ENCODE assay signal across 9 cellular contexts in genomic region chr22:46735747-46736608, GRCh38. TPM values are rescaled to one million over a fixed set of nuclear protein-coding genes. Genes with fewer than 3 reads are reported as not detected.
DNase-seq lines count a peak whose midpoint lies in the region; ATAC-seq, FAIRE-seq and TF ChIP-seq lines count a peak whose summit lies in the region.
"Had no signal": no experiment of that assay in that cellular context is flagged by ENCODE, and none has a peak within 500 bp of the region (broad histone marks: within the 10 kb centered on the region; RNA-seq: fewer than 3 reads in every experiment).

No MANE protein-coding gene starts in this region.

- WGBS in A549 (ENCODE audit: missing lambda C conversion rate), result 90% methylated on average over 8 of the region's 13 CpGs

- peak overlapping the region; percentile 81; the same call in 2 of the 3 replicates for H3K4me2 ChIP-seq in A549

- H3K4me1 ChIP-seq in A549, result peaks cover 21% of the 10 kb centered on the region
- peaks cover 35% of the 10 kb centered on the region for H3K4me1 ChIP-seq in HEK293 (ENCODE audit: control insufficient read depth, insufficient read depth, low read length)
- peaks cover 47% of the 10 kb centered on the region for H3K4me1 ChIP-seq in colonic mucosa

- TF ChIP-seq POLR2A in A549 (IDR thresholded peaks at IDR 0.05; ENCODE audit: low read length), result no peak

- ATAC-seq in A549 (no peak), naive B cell (ENCODE audit: low read depth in 2 of 2) (no peak), GM21447 (IDR thresholded peaks at IDR 0.05; ENCODE audit: unreplicated experiment) (no peak)

- TF ChIP-seq CTCF in A549 (IDR thresholded peaks at IDR 0.05) (no peak), HEK293 (tag by site-specific recombination; IDR thresholded peaks at IDR 0.05) (no peak), colonic mucosa (IDR thresholded peaks at IDR 0.05) (no peak)

- FAIRE-seq in A549 (lab: Jason Lieb, UNC), result no peak
- FAIRE-seq: G401.6 had no signal

- no peaks in the 10 kb centered on the region for H3K27me3 ChIP-seq in colonic mucosa

- H3K36me3 Mint-ChIP-seq in naive B cell, result peaks cover 0 to 7% of the 10 kb centered on the region in 2 donors

- H3K36me3 ChIP-seq in HEK293 (ENCODE audit: control insufficient read depth in 2 of 2, insufficient read depth in 1 of 2, low read length in 2 of 2) (peaks cover 0 to 12% of the 10 kb centered on the region in 2 experiments; a peak in 2 of 3 replicates), colonic mucosa (no peaks in the 10 kb centered on the region)

- H3K27ac ChIP-seq in A549, result no peak overlapping the region
- H3K27ac ChIP-seq in HEK293 (ENCODE audit: extremely low read depth, low read depth, low read length), result 0 out of 2 replicates have a peak overlapping the region, but pooled peaks have one; percentile 34
- H3K27ac ChIP-seq in colonic mucosa, result peak overlapping the region; percentile 51

- H3K9ac ChIP-seq in colonic mucosa (ENCODE audit: low read depth in 2 of 2, low read length in 2 of 2), result peak overlapping the region; percentile 60 to 87

- H3K4me3 Mint-ChIP-seq in naive B cell, result peak overlapping the region; percentile 82 to 100 (median 96)

- H3K9me3 Mint-ChIP-seq in naive B cell, result no peaks in the 10 kb centered on the region

- no peaks in the 10 kb centered on the region for H3K27me3 Mint-ChIP-seq in naive B cell

- peak overlapping the region in 5 of 6 donors; percentile 92 to 98 (median 97) for H3K27ac Mint-ChIP-seq in naive B cell

- DNase-seq in A549 (ENCODE audit: low read depth in 1 of 2, low spot score in 1 of 2), result no peak
- no peak for DNase-seq in colonic mucosa
- DNase-seq in naive B cell, result no peak
- DNase-seq in amygdala (lab: John Stamatoyannopoulos, UW), result no peak
- DNase-seq in NK-92 treated with Interleukin-12 subunit alpha and Interleukin-12 subunit beta, amount 100 ng/mL, for 24 hours (lab: John Stamatoyannopoulos, UW), result no peak
- DNase-seq in SIG-M5 (lab: John Stamatoyannopoulos, UW), result no peak

- CTCF ChIA-PET in A549 (lab: Yijun Ruan, JAX) (interaction anchor here (0.8 to 2.0 kb wide), 5 partner anchors 11 to 730 kb away, joined by 3 to 10 read pairs (median 3); partner anchors contain the start of gene TBC1D22A), HEK293 (lab: Yijun Ruan, JAX) (interaction anchor here (0.6 to 0.9 kb wide), 4 partner anchors 38 to 173 kb away, joined by 3 to 4 read pairs (median 3); no protein-coding TSS in a partner anchor)

- H3K4me3 ChIP-seq in A549, result no peak overlapping the region
- no peak overlapping the region for H3K4me3 ChIP-seq in HEK293 (ENCODE audit: low read depth, low read length)
- peak overlapping the region; percentile 84 for H3K4me3 ChIP-seq in colonic mucosa

- no peak for TF ChIP-seq EP300 in A549 (IDR thresholded peaks at IDR 0.05)

- no peak for TF ChIP-seq RAD21 in A549 (conservative IDR thresholded peaks at IDR 0.05 in 1 of 2, IDR thresholded peaks at IDR 0.05 in 1 of 2)

- peaks cover 39 to 47% (median 43%) of the 10 kb centered on the region in 3 donors for H3K4me1 Mint-ChIP-seq in naive B cell

- POLR2A ChIA-PET in A549 (lab: Yijun Ruan, JAX) (no interaction called here), HEK293 (lab: Yijun Ruan, JAX) (interaction anchor here (0.9 to 1.5 kb wide), 5 partner anchors 23 to 161 kb away, joined by 3 to 12 read pairs (median 4); partner anchors contain the start of gene TBC1D22A)

- intact Hi-C loops in colonic mucosa (cut with DNase I), result loop anchor here (10.0 kb wide), 1 partner anchor 161 kb away; no protein-coding TSS in a partner anchor

- no peaks in the 10 kb centered on the region for H3K9me3 ChIP-seq in A549
- H3K9me3 ChIP-seq in HEK293 (ENCODE audit: control insufficient read depth, insufficient read depth, low read depth, low read length), result no peaks in the 10 kb centered on the region
- H3K9me3 ChIP-seq in colonic mucosa, result no peaks in the 10 kb centered on the region

TF ChIP-seq in A549, 52 proteins besides CTCF, POLR2A, EP300 and RAD21:
- no peak for TF ChIP-seq MAZ (IDR thresholded peaks at IDR 0.05; ENCODE audit: borderline replicate concordance, low read depth, low read length)
- TF ChIP-seq HOXB5 (CRISPR knock-in tag; IDR thresholded peaks at IDR 0.05), result no peak
- no peak for TF ChIP-seq CBX8 (IDR thresholded peaks at IDR 0.05)
- TF ChIP-seq JUNB (IDR thresholded peaks at IDR 0.05), result no peak
- TF ChIP-seq, protein P1, sequence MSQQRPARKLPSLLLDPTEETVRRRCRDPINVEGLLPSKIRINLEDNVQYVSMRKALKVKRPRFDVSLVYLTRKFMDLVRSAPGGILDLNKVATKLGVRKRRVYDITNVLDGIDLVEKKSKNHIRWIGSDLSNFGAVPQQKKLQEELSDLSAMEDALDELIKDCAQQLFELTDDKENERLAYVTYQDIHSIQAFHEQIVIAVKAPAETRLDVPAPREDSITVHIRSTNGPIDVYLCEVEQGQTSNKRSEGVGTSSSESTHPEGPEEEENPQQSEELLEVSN (IDR thresholded peaks at IDR 0.05; ENCODE audit: borderline replicate concordance, low read depth), result no peak
- no peak for TF ChIP-seq CEBPB (IDR thresholded peaks at IDR 0.05)
- TF ChIP-seq, protein P2, sequence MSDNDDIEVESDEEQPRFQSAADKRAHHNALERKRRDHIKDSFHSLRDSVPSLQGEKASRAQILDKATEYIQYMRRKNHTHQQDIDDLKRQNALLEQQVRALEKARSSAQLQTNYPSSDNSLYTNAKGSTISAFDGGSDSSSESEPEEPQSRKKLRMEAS (IDR thresholded peaks at IDR 0.05), result no peak
- TF ChIP-seq SMC3 (IDR thresholded peaks at IDR 0.05), result no peak
- TF ChIP-seq RARB (CRISPR knock-in tag; IDR thresholded peaks at IDR 0.05), result no peak
- TF ChIP-seq, protein P3, sequence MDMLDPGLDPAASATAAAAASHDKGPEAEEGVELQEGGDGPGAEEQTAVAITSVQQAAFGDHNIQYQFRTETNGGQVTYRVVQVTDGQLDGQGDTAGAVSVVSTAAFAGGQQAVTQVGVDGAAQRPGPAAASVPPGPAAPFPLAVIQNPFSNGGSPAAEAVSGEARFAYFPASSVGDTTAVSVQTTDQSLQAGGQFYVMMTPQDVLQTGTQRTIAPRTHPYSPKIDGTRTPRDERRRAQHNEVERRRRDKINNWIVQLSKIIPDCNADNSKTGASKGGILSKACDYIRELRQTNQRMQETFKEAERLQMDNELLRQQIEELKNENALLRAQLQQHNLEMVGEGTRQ (IDR thresholded peaks at IDR 0.05), result no peak

TF ChIP-seq in HEK293, 187 proteins besides CTCF, POLR2A, EP300 and RAD21 (continues in another document):
- no peak for TF ChIP-seq ZNF184 (tag by site-specific recombination; IDR thresholded peaks at IDR 0.05)
- TF ChIP-seq, protein P4, sequence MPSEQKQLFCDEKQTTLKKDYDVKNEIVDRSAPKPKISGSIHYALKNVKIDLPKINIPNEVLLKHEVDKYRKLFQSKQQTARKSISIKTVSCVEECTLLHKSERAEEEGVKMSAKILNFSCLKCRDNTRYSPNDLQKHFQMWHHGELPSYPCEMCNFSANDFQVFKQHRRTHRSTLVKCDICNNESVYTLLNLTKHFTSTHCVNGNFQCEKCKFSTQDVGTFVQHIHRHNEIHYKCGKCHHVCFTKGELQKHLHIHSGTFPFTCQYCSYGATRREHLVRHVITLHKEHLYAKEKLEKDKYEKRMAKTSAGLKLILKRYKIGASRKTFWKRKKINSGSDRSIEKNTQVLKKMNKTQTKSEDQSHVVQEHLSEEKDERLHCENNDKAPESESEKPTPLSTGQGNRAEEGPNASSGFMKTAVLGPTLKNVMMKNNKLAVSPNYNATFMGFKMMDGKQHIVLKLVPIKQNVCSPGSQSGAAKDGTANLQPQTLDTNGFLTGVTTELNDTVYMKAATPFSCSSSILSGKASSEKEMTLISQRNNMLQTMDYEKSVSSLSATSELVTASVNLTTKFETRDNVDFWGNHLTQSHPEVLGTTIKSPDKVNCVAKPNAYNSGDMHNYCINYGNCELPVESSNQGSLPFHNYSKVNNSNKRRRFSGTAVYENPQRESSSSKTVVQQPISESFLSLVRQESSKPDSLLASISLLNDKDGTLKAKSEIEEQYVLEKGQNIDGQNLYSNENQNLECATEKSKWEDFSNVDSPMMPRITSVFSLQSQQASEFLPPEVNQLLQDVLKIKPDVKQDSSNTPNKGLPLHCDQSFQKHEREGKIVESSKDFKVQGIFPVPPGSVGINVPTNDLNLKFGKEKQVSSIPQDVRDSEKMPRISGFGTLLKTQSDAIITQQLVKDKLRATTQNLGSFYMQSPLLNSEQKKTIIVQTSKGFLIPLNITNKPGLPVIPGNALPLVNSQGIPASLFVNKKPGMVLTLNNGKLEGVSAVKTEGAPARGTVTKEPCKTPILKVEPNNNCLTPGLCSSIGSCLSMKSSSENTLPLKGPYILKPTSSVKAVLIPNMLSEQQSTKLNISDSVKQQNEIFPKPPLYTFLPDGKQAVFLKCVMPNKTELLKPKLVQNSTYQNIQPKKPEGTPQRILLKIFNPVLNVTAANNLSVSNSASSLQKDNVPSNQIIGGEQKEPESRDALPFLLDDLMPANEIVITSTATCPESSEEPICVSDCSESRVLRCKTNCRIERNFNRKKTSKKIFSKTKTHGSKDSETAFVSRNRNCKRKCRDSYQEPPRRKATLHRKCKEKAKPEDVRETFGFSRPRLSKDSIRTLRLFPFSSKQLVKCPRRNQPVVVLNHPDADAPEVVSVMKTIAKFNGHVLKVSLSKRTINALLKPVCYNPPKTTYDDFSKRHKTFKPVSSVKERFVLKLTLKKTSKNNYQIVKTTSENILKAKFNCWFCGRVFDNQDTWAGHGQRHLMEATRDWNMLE (tag by site-specific recombination; conservative IDR thresholded peaks at IDR 0.05; ENCODE audit: low read depth), result no peak
- no peak for TF ChIP-seq ZNF10 (tag by site-specific recombination; IDR thresholded peaks at IDR 0.05)

RNA-seq across cellular contexts. Expression of gene CERK, which starts 2.1 kb away (rescaled TPM):
- polyA plus RNA-seq in A549 (2011; rRNA removed) (13.1 and 17.7 TPM in 2 replicates), A549 (2017; fragmentation: RNase III; extraction: RNeasy Plus Mini Kit Qiagen cat#74134 plus additional on column Dnase treatment) (13.8 to 15.6 TPM (median 15.6 TPM) in 3 replicates), naive B cell (ENCODE audit: low read depth in 6 of 6) (10 to 100 TPM in 5 of 6 donors, 1 to 10 TPM in 1; 7.6 to 31.2 (median 19.2) TPM)
- polyA plus RNA-seq in A549 (2012; cell fraction: cytosol; rRNA removed), result 9.7 and 12.6 TPM in 2 replicates
- polyA plus RNA-seq in A549 (2012; cell fraction: nucleus; rRNA removed), result 9.7 and 13.4 TPM in 2 replicates
- polyA minus RNA-seq in A549 (2011; rRNA and poly(A)+ RNA removed), result 16.0 and 23.4 TPM in 2 replicates
- 10 to 100 TPM; 24.7 to 46.6 TPM for total RNA-seq in colonic mucosa

RNA-seq across cellular contexts. Expression of gene TBC1D22A, which starts 26.5 kb away (rescaled TPM):
- polyA plus RNA-seq in A549 (2011; rRNA removed) (10.4 and 10.8 TPM in 2 replicates), A549 (2017; fragmentation: RNase III; extraction: RNeasy Plus Mini Kit Qiagen cat#74134 plus additional on column Dnase treatment) (8.2 to 9.7 TPM (median 8.9 TPM) in 3 replicates), naive B cell (ENCODE audit: low read depth in 6 of 6) (10 to 100 TPM; 47.2 to 74.5 (median 62.6) TPM)
- polyA plus RNA-seq in A549 (2012; cell fraction: cytosol; rRNA removed), result 11.2 and 11.7 TPM in 2 replicates
- 11.0 and 12.8 TPM in 2 replicates for polyA plus RNA-seq in A549 (2012; cell fraction: nucleus; rRNA removed)
- 8.2 and 12.6 TPM in 2 replicates for polyA minus RNA-seq in A549 (2011; rRNA and poly(A)+ RNA removed)
- total RNA-seq in colonic mucosa, result 10 to 100 TPM; 34.2 to 36.4 TPM

Comparison
In these comparisons a context has a peak if more than half of its experiments do, and no peak if none do; other contexts are left out.
1. H3K27ac ChIP-seq: peak in HEK293 (single experiment) and colonic mucosa (single experiment); none in A549 (0 of 2).